16 cellular contexts compared by ENCODE assay signal in the genomic region with DNA sequence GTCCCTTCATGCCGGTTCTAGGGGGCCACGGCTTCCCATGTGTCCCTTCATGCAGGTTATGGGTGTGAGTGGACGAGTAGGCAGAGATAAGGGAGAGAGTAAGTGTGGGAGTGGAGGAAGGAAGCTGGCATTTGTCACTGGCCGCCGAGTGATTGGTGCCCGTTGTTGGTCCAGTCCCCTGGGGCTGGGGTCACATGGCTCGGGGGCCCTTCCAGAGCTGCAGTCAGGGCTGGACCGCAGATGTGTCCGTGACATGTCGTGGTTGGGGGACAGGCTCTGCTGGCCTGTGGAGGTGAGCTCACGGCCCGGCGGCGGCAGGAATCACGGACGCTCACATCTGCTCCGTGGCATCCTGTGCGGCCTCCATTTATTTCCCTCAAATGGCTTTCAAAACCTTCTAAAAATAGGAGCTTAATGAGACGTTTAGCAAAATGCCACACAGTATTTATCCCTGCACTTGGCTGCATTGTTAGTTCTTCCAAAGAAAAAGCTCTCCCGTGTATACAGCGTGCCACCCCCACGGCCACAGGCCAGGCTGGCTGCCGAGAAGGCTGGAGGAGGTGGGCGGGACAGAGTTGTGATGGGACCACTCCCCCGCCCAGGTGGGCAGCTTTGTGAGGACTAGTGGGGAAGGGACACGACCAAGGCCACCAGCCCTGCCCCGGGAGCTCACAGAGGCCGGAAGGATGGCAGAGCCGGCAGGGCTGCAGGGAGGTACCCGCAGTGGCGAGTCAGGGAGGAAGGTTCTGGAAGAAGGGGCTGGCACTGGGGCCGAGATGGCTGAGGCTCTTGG.
"Had no signal": no experiment of that assay in that cellular context is flagged by ENCODE, and none has a peak within 500 bp of the region (broad histone marks: within the 10 kb centered on the region; RNA-seq: fewer than 3 reads in every experiment).

No MANE protein-coding gene starts in this region.

- H3K4me3 Mint-ChIP-seq: activated naive CD8-positive, alpha-beta T cell; endodermal cell; naive thymus-derived CD4-positive, alpha-beta T cell; stimulated activated effector memory CD8-positive, alpha-beta T cell treated with anti-CD3 and anti-CD28 coated beads, Interleukin-12 subunit alpha, Interleukin-12 subunit beta, amount 100 ng/mL, for 72 hours; T-cell had no signal

- H3K27me3 Mint-ChIP-seq: activated naive CD8-positive, alpha-beta T cell; naive thymus-derived CD4-positive, alpha-beta T cell; T-cell had no signal

- DNase-seq: activated CD4-positive, alpha-beta T cell treated with anti-CD3 and anti-CD28 coated beads for 1 hour; activated CD4-positive, alpha-beta T cell treated with anti-CD3 and anti-CD28 coated beads, Interleukin-2, amount 50 U/mL, for 48 hours; activated gamma-delta T cell; body of pancreas; central memory CD4-positive, alpha-beta T cell; endodermal cell; foreskin fibroblast; left cardiac atrium; mesendoderm; naive thymus-derived CD4-positive, alpha-beta T cell; sigmoid colon; stimulated activated CD4-positive, alpha-beta T cell treated with anti-CD3 and anti-CD28 coated beads, Interleukin-4, amount 100 ng/mL, for 24 hours; T-cell; upper lobe of left lung had no signal

- H3K27ac Mint-ChIP-seq: activated naive CD8-positive, alpha-beta T cell; endodermal cell; naive thymus-derived CD4-positive, alpha-beta T cell; T-cell had no signal

- ATAC-seq: body of pancreas; naive thymus-derived CD4-positive, alpha-beta T cell; stimulated activated effector memory CD8-positive, alpha-beta T cell treated with anti-CD3 and anti-CD28 coated beads, Interleukin-12 subunit alpha, Interleukin-12 subunit beta, amount 100 ng/mL, for 72 hours; T-cell had no signal

- H3K9me3 Mint-ChIP-seq: endodermal cell; stimulated activated effector memory CD8-positive, alpha-beta T cell treated with anti-CD3 and anti-CD28 coated beads, Interleukin-12 subunit alpha, Interleukin-12 subunit beta, amount 100 ng/mL, for 72 hours; T-cell had no signal
